22 cellular contexts compared by ENCODE assay signal in genomic region chr3:64316971-64317370, GRCh38.
DNase-seq lines count a peak whose midpoint lies in the region; ATAC-seq, FAIRE-seq and TF ChIP-seq lines count a peak whose summit lies in the region.
"Had no signal": no experiment of that assay in that cellular context is flagged by ENCODE, and none has a peak within 500 bp of the region (broad histone marks: within the 10 kb centered on the region; RNA-seq: fewer than 3 reads in every experiment).

No MANE protein-coding gene starts in this region.

- H3K79me1 ChIP-seq in trophoblast cell (ENCODE audit: low read length) = peaks cover 19% of the 10 kb centered on the region

- no peaks in the 10 kb centered on the region for H3K36me3 Mint-ChIP-seq in activated CD4-positive, alpha-beta T cell treated with anti-CD3 and anti-CD28 coated beads, Interleukin-2, amount 10 ng/mL, durations not matched to agents 24 days and 14 days (ENCODE audit: low read depth)
- H3K36me3 Mint-ChIP-seq: CD8-positive, alpha-beta memory T cell; neural progenitor cell had no signal

- TF ChIP-seq POLR2A in GM12891 (IDR thresholded peaks at IDR 0.05; ENCODE audit: low read depth, low read length) = no peak

- ATAC-seq in HG02973 (IDR thresholded peaks at IDR 0.05; ENCODE audit: unreplicated experiment) = no peak
- ATAC-seq: left colon, mucosa of descending colon, T-helper 17 cell had no signal

- no peak for FAIRE-seq in GM12891 (lab: Jason Lieb, UNC)

- peaks cover 13 to 29% of the 10 kb centered on the region in 2 experiments for H3K4me1 ChIP-seq in trophoblast cell (ENCODE audit: control insufficient read depth in 1 of 2, insufficient read depth in 2 of 2, low read length in 2 of 2)
- H3K4me1 ChIP-seq: neural progenitor cell, prostate gland had no signal

- H3K4ac ChIP-seq in trophoblast cell (ENCODE audit: low read depth, low read length) = no peak overlapping the region

- no peak overlapping the region for H4K12ac ChIP-seq in trophoblast cell (ENCODE audit: low read depth, low read length)

- no peak overlapping the region for H3K4me2 ChIP-seq in trophoblast cell (ENCODE audit: low read length)
- H3K4me2 ChIP-seq: neural progenitor cell had no signal

- no peaks in the 10 kb centered on the region for H3K9me3 Mint-ChIP-seq in activated CD4-positive, alpha-beta T cell treated with anti-CD3 and anti-CD28 coated beads, Interleukin-2, amount 10 ng/mL, durations not matched to agents 24 days and 14 days
- H3K9me3 Mint-ChIP-seq: CD8-positive, alpha-beta memory T cell; neural progenitor cell had no signal

- no peak overlapping the region for H2AK5ac ChIP-seq in trophoblast cell (ENCODE audit: low read length)

- H3K23ac ChIP-seq in trophoblast cell (ENCODE audit: low read length) = no peak overlapping the region

- intact Hi-C loops in activated CD4-positive, alpha-beta T cell treated with anti-CD3 and anti-CD28 coated beads, Interleukin-2, amount 10 ng/mL, durations not matched to agents 24 days and 14 days (cut with micrococcal nuclease) = no loop called here

- no peak overlapping the region for H2AFZ ChIP-seq in trophoblast cell (ENCODE audit: insufficient read depth, low read length, poor library complexity)
- H2AFZ ChIP-seq: neural progenitor cell had no signal

- H3K4me3 Mint-ChIP-seq in activated CD4-positive, alpha-beta T cell treated with anti-CD3 and anti-CD28 coated beads, Interleukin-2, amount 10 ng/mL, durations not matched to agents 24 days and 14 days = no peak overlapping the region
- H3K4me3 Mint-ChIP-seq: CD8-positive, alpha-beta memory T cell; neural progenitor cell; T-helper 17 cell had no signal

- H2BK120ac ChIP-seq in trophoblast cell (ENCODE audit: insufficient read depth, low read length, poor library complexity) = peak overlapping the region; percentile 52

- no peak overlapping the region for H3K9ac ChIP-seq in trophoblast cell (ENCODE audit: low read length)
- H3K9ac ChIP-seq: neural progenitor cell had no signal

- no peaks in the 10 kb centered on the region for H3K27me3 Mint-ChIP-seq in activated CD4-positive, alpha-beta T cell treated with anti-CD3 and anti-CD28 coated beads, Interleukin-2, amount 10 ng/mL, durations not matched to agents 24 days and 14 days
- H3K27me3 Mint-ChIP-seq: CD8-positive, alpha-beta memory T cell had no signal

- TF ChIP-seq CTCF in epithelial cell of esophagus (IDR thresholded peaks at IDR 0.05; ENCODE audit: insufficient read depth, low read depth, low read length, missing control alignments) = no peak

- no peaks in the 10 kb centered on the region for H3K79me2 ChIP-seq in trophoblast cell (ENCODE audit: control insufficient read depth, insufficient read depth, low read length, poor library complexity)

- peak overlapping the region; percentile 77 for H3K27ac ChIP-seq in trophoblast cell (ENCODE audit: low read depth, low read length)
- H3K27ac ChIP-seq: neural progenitor cell, prostate gland had no signal

- H3K4me3 ChIP-seq in epithelial cell of esophagus (ENCODE audit: low read length) (no peak overlapping the region), trophoblast cell (ENCODE audit: low read depth, low read length) (no peak overlapping the region)
- H3K4me3 ChIP-seq: mucosa of descending colon, neural progenitor cell, prostate gland had no signal

- H2BK5ac ChIP-seq in trophoblast cell (ENCODE audit: low read depth, low read length, poor library complexity) = peak overlapping the region; percentile 62

- H3K18ac ChIP-seq in trophoblast cell (ENCODE audit: low read length) = no peak overlapping the region

- no peaks in the 10 kb centered on the region for H3K9me3 ChIP-seq in trophoblast cell (ENCODE audit: insufficient read depth, low read depth, low read length)
- H3K9me3 ChIP-seq: mucosa of descending colon, prostate gland had no signal

- H3K14ac ChIP-seq in trophoblast cell (ENCODE audit: low read length) = no peak overlapping the region

- H3K27ac Mint-ChIP-seq in activated CD4-positive, alpha-beta T cell treated with anti-CD3 and anti-CD28 coated beads, Interleukin-2, amount 10 ng/mL, durations not matched to agents 24 days and 14 days = no peak overlapping the region
- H3K27ac Mint-ChIP-seq: CD8-positive, alpha-beta memory T cell; neural progenitor cell; T-helper 17 cell had no signal

- no peak overlapping the region for H2BK12ac ChIP-seq in trophoblast cell (ENCODE audit: low read length)

- H3K4me1 Mint-ChIP-seq in activated CD4-positive, alpha-beta T cell treated with anti-CD3 and anti-CD28 coated beads, Interleukin-2, amount 10 ng/mL, durations not matched to agents 24 days and 14 days = no peaks in the 10 kb centered on the region
- H3K4me1 Mint-ChIP-seq: CD8-positive, alpha-beta memory T cell; T-helper 17 cell had no signal

- no peaks in the 10 kb centered on the region for H3K27me3 ChIP-seq in trophoblast cell (ENCODE audit: insufficient read depth, low read length)
- H3K27me3 ChIP-seq: neural progenitor cell had no signal

- H3K36me3 ChIP-seq in trophoblast cell (ENCODE audit: control insufficient read depth in 1 of 2, insufficient read depth in 2 of 2, low read length in 2 of 2) = no peaks in the 10 kb centered on the region
- H3K36me3 ChIP-seq: neural progenitor cell, prostate gland had no signal

- H4K8ac ChIP-seq in trophoblast cell (ENCODE audit: low read depth, low read length) = no peak overlapping the region

- H4K91ac ChIP-seq in trophoblast cell (ENCODE audit: low read depth, low read length) = peak overlapping the region; percentile 82

- no CpG with 5 or more reads among the region's 4 CpGs for WGBS in trophoblast cell (ENCODE audit: extremely low coverage, insufficient coverage, insufficient read length)

- DNase-seq in EL (peak; percentile 30), RKO (ENCODE audit: low spot score) (peak; percentile 9), epithelial cell of esophagus (ENCODE audit: low read depth) (peak; percentile 69), trophoblast cell (peak; percentile 7 to 67), T-helper 1 cell (no peak), GM12891 (ENCODE audit: insufficient read length, low spot score) (no peak)
- DNase-seq in activated CD4-positive, alpha-beta T cell treated with anti-CD3 and anti-CD28 coated beads, Interleukin-2, amount 10 ng/mL, durations not matched to agents 24 days and 14 days = no peak
- DNase-seq: activated CD4-positive, alpha-beta T cell treated with anti-CD3 and anti-CD28 coated beads, Interleukin-2, amount 50 U/mL, for 4 hours; activated gamma-delta T cell treated with Interleukin-2 at 50 U/mL for 16 hours; amygdala; CD8-positive, alpha-beta memory T cell; cerebellar nuclear complex; effector memory CD4-positive, alpha-beta T cell; left colon; mucosa of descending colon; NCI-H2107; NCI-H524 treated with DMSO at 0.1 percent for 48 hours; SHP77 treated with DMSO at 0.1 percent for 48 hours; T-helper 17 cell had no signal

TF ChIP-seq in GM12891, 5 proteins besides CTCF, POLR2A, EP300 and RAD21:
- no peak for TF ChIP-seq SPI1 (IDR thresholded peaks at IDR 0.05; ENCODE audit: low read depth, low read length)
- no peak for TF ChIP-seq POU2F2 (IDR thresholded peaks at IDR 0.05; ENCODE audit: low read depth, low read length)
- no peak for TF ChIP-seq TAF1 (IDR thresholded peaks at IDR 0.05; ENCODE audit: low read depth, low read length)
- no peak for TF ChIP-seq POLR2AphosphoS5 (IDR thresholded peaks at IDR 0.05; ENCODE audit: low read depth, low read length)
- TF ChIP-seq PAX5 (IDR thresholded peaks at IDR 0.05; ENCODE audit: insufficient read depth, low read length, severe bottlenecking) = no peak
TF ChIP-seq in GM12891: peak in this region for 0.

Comparison
In these comparisons a context has a peak if more than half of its experiments do, and no peak if none do; other contexts are left out.
1. DNase-seq: peak in EL (single experiment), RKO (single experiment), epithelial cell of esophagus (single experiment) and trophoblast cell (2 of 2); none in activated CD4-positive, alpha-beta T cell treated with anti-CD3 and anti-CD28 coated beads, Interleukin-2, amount 10 ng/mL, durations not matched to agents 24 days and 14 days (single experiment), T-helper 1 cell (0 of 5) and GM12891 (single experiment).